In genomic region chr1:46342084-46342656, GRCh38 we compare ENCODE assay signal across 8 cellular contexts. TPM values are rescaled to one million over a fixed set of nuclear protein-coding genes. Genes with fewer than 3 reads are reported as not detected.
A peak's percentile ranks its signal among the peaks of the same experiment; 100 is the strongest.
DNase-seq lines count a peak whose midpoint lies in the region; ATAC-seq and TF ChIP-seq lines count a peak whose summit lies in the region.

No MANE protein-coding gene starts in this region.

- peak; percentile 20 for TF ChIP-seq CTCF in AG04449 (IDR thresholded peaks at IDR 0.05; ENCODE audit: insufficient read depth, low read length, missing control alignments)
- TF ChIP-seq CTCF in fibroblast of villous mesenchyme (IDR thresholded peaks at IDR 0.05; ENCODE audit: insufficient read depth, low read depth, low read length): peak; percentile 46

- peak; percentile 44 for ATAC-seq in GM18868 (IDR thresholded peaks at IDR 0.05; ENCODE audit: unreplicated experiment)

- H3K4me3 ChIP-seq in AG04449 (ENCODE audit: low read depth, low read length): no peak overlapping the region; the same call in 1 of the 2 replicates
- H3K4me3 ChIP-seq in fibroblast of villous mesenchyme (ENCODE audit: low read depth, low read length): no peak overlapping the region

- POLR2A ChIA-PET in AG04449 (lab: Yijun Ruan, JAX): interaction anchor here (1.0 kb wide), 1 partner anchor 39 kb away, joined by 5 read pairs; the partner anchor contains the start of genes LRRC41 and UQCRH

- in situ Hi-C loops in SK-MEL-5 (cut with HindIII; ENCODE audit: low pct_unique_long_range_greater_than_20kb, low sequenced_read_pairs): no loop called here

- DNase-seq in AG04449 (ENCODE audit: low read depth, low spot score) (no peak), SK-MEL-5 (ENCODE audit: low read depth, low spot score) (peak; percentile 47), fibroblast of villous mesenchyme (ENCODE audit: low read depth) (peak; percentile 71), stromal cell of bone marrow (ENCODE audit: low read depth) (peak; percentile 10), SIG-M5 treated with dmso at 0.1 percent for 504 hours (lab: John Stamatoyannopoulos, UW; ENCODE audit: unreplicated experiment) (no peak), NCI-H510A (lab: John Stamatoyannopoulos, UW) (no peak)
- no peak for DNase-seq in stimulated activated CD4-positive, alpha-beta T cell treated with anti-CD3 and anti-CD28 coated beads, Interleukin-4, amount 100 ng/mL, for 24 hours

- CTCF ChIA-PET in AG04449 (lab: Yijun Ruan, JAX): interaction anchor here (1.0 to 9.7 kb wide), 9 partner anchors 7 to 97 kb away, joined by 3 to 71 read pairs (median 7); no protein-coding TSS in a partner anchor

RNA-seq across cellular contexts. Expression of gene NSUN4, which starts 1.6 kb away (rescaled TPM):
- 8.7 and 10.2 TPM in 2 replicates for total RNA-seq in SK-MEL-5 (2014; rRNA removed; shearing (Covaris generic))
- polyA plus RNA-seq in SK-MEL-5 (2015; cell fraction: cytosol; rRNA removed): 19.6 and 30.7 TPM in 2 replicates
- 25.0 and 26.5 TPM in 2 replicates for polyA plus RNA-seq in SK-MEL-5 (2015; cell fraction: nucleus; rRNA removed)
- 11.9 and 22.9 TPM in 2 replicates for total RNA-seq in fibroblast of villous mesenchyme

RNA-seq across cellular contexts. Expression of gene UQCRH, which starts 38.7 kb away (rescaled TPM):
- 653 and 801 TPM in 2 replicates for total RNA-seq in SK-MEL-5 (2014; rRNA removed; shearing (Covaris generic))
- 400 and 541 TPM in 2 replicates for polyA plus RNA-seq in SK-MEL-5 (2015; cell fraction: cytosol; rRNA removed)
- polyA plus RNA-seq in SK-MEL-5 (2015; cell fraction: nucleus; rRNA removed): 93.4 and 144 TPM in 2 replicates
- 194 and 249 TPM in 2 replicates for total RNA-seq in fibroblast of villous mesenchyme

RNA-seq across cellular contexts. Expression of gene LRRC41, which starts 38.8 kb away (rescaled TPM):
- total RNA-seq in SK-MEL-5 (2014; rRNA removed; shearing (Covaris generic)): 36.9 and 42.8 TPM in 2 replicates
- polyA plus RNA-seq in SK-MEL-5 (2015; cell fraction: cytosol; rRNA removed): 48.8 and 51.8 TPM in 2 replicates
- 52.6 and 52.8 TPM in 2 replicates for polyA plus RNA-seq in SK-MEL-5 (2015; cell fraction: nucleus; rRNA removed)
- 106 and 123 TPM in 2 replicates for total RNA-seq in fibroblast of villous mesenchyme

RNA-seq across cellular contexts. Expression of gene FAAH, which starts 51.9 kb away (rescaled TPM):
- total RNA-seq in SK-MEL-5 (2014; rRNA removed; shearing (Covaris generic)): 1.4 and 2.1 TPM in 2 replicates
- 0.27 and 1.0 TPM in 2 replicates for polyA plus RNA-seq in SK-MEL-5 (2015; cell fraction: cytosol; rRNA removed)
- polyA plus RNA-seq in SK-MEL-5 (2015; cell fraction: nucleus; rRNA removed): 9.3 and 14.8 TPM in 2 replicates
- 0.64 and 0.86 TPM in 2 replicates for total RNA-seq in fibroblast of villous mesenchyme

Comparison
In these comparisons a context has a peak if more than half of its experiments do, and no peak if none do; other contexts are left out.
1. DNase-seq: peak in SK-MEL-5 (single experiment), fibroblast of villous mesenchyme (single experiment) and stromal cell of bone marrow (single experiment); none in AG04449 (single experiment), SIG-M5 treated with dmso at 0.1 percent for 504 hours (single experiment), stimulated activated CD4-positive, alpha-beta T cell treated with anti-CD3 and anti-CD28 coated beads, Interleukin-4, amount 100 ng/mL, for 24 hours (single experiment) and NCI-H510A (single experiment).